Comparison of ENCODE assay signal across 1 cellular context in the genomic region with DNA sequence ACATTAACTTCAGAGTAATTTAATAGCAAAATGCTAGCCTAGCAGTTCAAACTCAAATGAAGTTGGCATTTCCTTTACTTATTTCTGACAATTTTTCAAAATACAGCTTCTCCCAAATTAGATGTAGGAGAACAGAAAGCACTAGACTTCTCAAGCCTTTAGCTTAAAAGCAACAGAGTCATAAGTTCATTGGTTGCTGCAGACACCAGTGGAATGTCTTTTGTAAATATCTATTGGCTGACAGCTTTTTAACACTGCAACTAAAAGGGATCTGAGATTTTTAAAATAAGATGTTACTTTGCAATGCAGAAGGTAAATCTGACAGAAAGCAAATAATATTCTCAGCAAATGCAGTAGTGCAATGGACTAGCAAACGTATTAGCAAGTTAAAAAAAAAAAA.
TF ChIP-seq lines count a peak whose summit lies in the region.

No MANE protein-coding gene starts in this region.

TF ChIP-seq in IMR-90, 13 proteins besides CTCF, POLR2A, EP300 and RAD21 (continued from another document):
- TF ChIP-seq, protein P1, sequence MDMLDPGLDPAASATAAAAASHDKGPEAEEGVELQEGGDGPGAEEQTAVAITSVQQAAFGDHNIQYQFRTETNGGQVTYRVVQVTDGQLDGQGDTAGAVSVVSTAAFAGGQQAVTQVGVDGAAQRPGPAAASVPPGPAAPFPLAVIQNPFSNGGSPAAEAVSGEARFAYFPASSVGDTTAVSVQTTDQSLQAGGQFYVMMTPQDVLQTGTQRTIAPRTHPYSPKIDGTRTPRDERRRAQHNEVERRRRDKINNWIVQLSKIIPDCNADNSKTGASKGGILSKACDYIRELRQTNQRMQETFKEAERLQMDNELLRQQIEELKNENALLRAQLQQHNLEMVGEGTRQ (IDR thresholded peaks at IDR 0.05; ENCODE audit: low read depth, low read length): no peak
- TF ChIP-seq NFE2L2 (IDR thresholded peaks at IDR 0.05; ENCODE audit: low read depth, low read length) (no peak), RFX5 (IDR thresholded peaks at IDR 0.05; ENCODE audit: low read depth, low read length) (no peak)
- TF ChIP-seq, protein P2, sequence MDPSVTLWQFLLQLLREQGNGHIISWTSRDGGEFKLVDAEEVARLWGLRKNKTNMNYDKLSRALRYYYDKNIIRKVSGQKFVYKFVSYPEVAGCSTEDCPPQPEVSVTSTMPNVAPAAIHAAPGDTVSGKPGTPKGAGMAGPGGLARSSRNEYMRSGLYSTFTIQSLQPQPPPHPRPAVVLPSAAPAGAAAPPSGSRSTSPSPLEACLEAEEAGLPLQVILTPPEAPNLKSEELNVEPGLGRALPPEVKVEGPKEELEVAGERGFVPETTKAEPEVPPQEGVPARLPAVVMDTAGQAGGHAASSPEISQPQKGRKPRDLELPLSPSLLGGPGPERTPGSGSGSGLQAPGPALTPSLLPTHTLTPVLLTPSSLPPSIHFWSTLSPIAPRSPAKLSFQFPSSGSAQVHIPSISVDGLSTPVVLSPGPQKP (IDR thresholded peaks at IDR 0.05; ENCODE audit: borderline replicate concordance, low read depth, low read length): no peak
